In genomic region chrX:106404512-106404911, GRCh38 we compare ENCODE assay signal across 14 cellular contexts.
DNase-seq lines count a peak whose midpoint lies in the region; ATAC-seq and TF ChIP-seq lines count a peak whose summit lies in the region.
"Had no signal": no experiment of that assay in that cellular context is flagged by ENCODE, and none has a peak within 500 bp of the region (broad histone marks: within the 10 kb centered on the region; RNA-seq: fewer than 3 reads in every experiment).

No MANE protein-coding gene starts in this region.

- H3K9me3 ChIP-seq in OCI-LY3 (ENCODE audit: insufficient read depth, low read length) = no peaks in the 10 kb centered on the region
- H3K9me3 ChIP-seq in endodermal cell (ENCODE audit: control insufficient read depth, low read length) = no peaks in the 10 kb centered on the region
- no peaks in the 10 kb centered on the region for H3K9me3 ChIP-seq in naive thymus-derived CD4-positive, alpha-beta T cell (ENCODE audit: control insufficient read depth in 2 of 3, low read length in 3 of 3)
- H3K9me3 ChIP-seq: neutrophil had no signal

- CTCF ChIA-PET in naive thymus-derived CD4-positive, alpha-beta T cell (lab: Charles Lee) = no interaction called here

- H2AFZ ChIP-seq in OCI-LY3 (ENCODE audit: low read depth, low read length) = no peak overlapping the region

- no peaks in the 10 kb centered on the region for H3K36me3 ChIP-seq in OCI-LY3 (replicated peaks; ENCODE audit: low read depth, low read length)
- no peaks in the 10 kb centered on the region for H3K36me3 ChIP-seq in endodermal cell (ENCODE audit: control insufficient read depth, insufficient read depth, low read length)
- no peaks in the 10 kb centered on the region for H3K36me3 ChIP-seq in mesendoderm (ENCODE audit: control insufficient read depth, insufficient read depth, low read length)
- no peaks in the 10 kb centered on the region for H3K36me3 ChIP-seq in naive thymus-derived CD4-positive, alpha-beta T cell (ENCODE audit: control insufficient read depth in 2 of 3, insufficient read depth in 3 of 3, low read length in 3 of 3)
- H3K36me3 ChIP-seq: neutrophil had no signal

- H3K4me1 ChIP-seq in OCI-LY3 (ENCODE audit: low read length) (no peaks in the 10 kb centered on the region), endodermal cell (ENCODE audit: control insufficient read depth, insufficient read depth, low read length) (no peaks in the 10 kb centered on the region), mesendoderm (ENCODE audit: control insufficient read depth, low read depth, low read length) (no peaks in the 10 kb centered on the region)
- no peaks in the 10 kb centered on the region for H3K4me1 ChIP-seq in naive thymus-derived CD4-positive, alpha-beta T cell (ENCODE audit: control insufficient read depth in 2 of 2, insufficient read depth in 2 of 2, low read length in 2 of 2)

- H2AK5ac ChIP-seq in mesendoderm (ENCODE audit: low read length) = no peak overlapping the region

- H3K9me3 Mint-ChIP-seq in endodermal cell = peaks cover 69% of the 10 kb centered on the region
- H3K9me3 Mint-ChIP-seq in naive thymus-derived CD4-positive, alpha-beta T cell = no peaks in the 10 kb centered on the region
- H3K9me3 Mint-ChIP-seq in stimulated activated effector memory CD8-positive, alpha-beta T cell treated with anti-CD3 and anti-CD28 coated beads, Interleukin-12 subunit alpha, Interleukin-12 subunit beta, amount 100 ng/mL, for 72 hours = no peaks in the 10 kb centered on the region

- H3K4me3 ChIP-seq in OCI-LY3 (ENCODE audit: low read length) (no peak overlapping the region), endodermal cell (ENCODE audit: low read length) (no peak overlapping the region), mesendoderm (ENCODE audit: low read length) (no peak overlapping the region)
- H3K4me3 ChIP-seq in naive thymus-derived CD4-positive, alpha-beta T cell (ENCODE audit: low read length) = no peak overlapping the region

- no peak overlapping the region for H2BK15ac ChIP-seq in mesendoderm (replicated peaks; ENCODE audit: low read depth)

- H3K9ac ChIP-seq in OCI-LY3 (ENCODE audit: low read length) = no peak overlapping the region
- no peak overlapping the region for H3K9ac ChIP-seq in endodermal cell (ENCODE audit: extremely low read depth, low read length, poor library complexity, severe bottlenecking)
- H3K9ac ChIP-seq in mesendoderm (ENCODE audit: low read length) = no peak overlapping the region

- H3K27ac Mint-ChIP-seq in endodermal cell = no peak overlapping the region
- H3K27ac Mint-ChIP-seq in naive thymus-derived CD4-positive, alpha-beta T cell = no peak overlapping the region
- H3K27ac Mint-ChIP-seq in stimulated activated effector memory CD8-positive, alpha-beta T cell treated with anti-CD3 and anti-CD28 coated beads, Interleukin-12 subunit alpha, Interleukin-12 subunit beta, amount 100 ng/mL, for 72 hours = no peak overlapping the region

- H3K56ac ChIP-seq in mesendoderm (ENCODE audit: low read length) = no peak overlapping the region

- no peaks in the 10 kb centered on the region for H4K20me1 ChIP-seq in OCI-LY3 (ENCODE audit: insufficient read depth, low read length)

- no peaks in the 10 kb centered on the region for H3K79me1 ChIP-seq in mesendoderm (ENCODE audit: low read length)

- no peak overlapping the region for H4K8ac ChIP-seq in mesendoderm (ENCODE audit: low read depth, low read length)

- POLR2A ChIA-PET in naive thymus-derived CD4-positive, alpha-beta T cell (lab: Charles Lee) = no interaction called here

- no peaks in the 10 kb centered on the region for H3K36me3 Mint-ChIP-seq in endodermal cell (ENCODE audit: low read depth)
- H3K36me3 Mint-ChIP-seq in naive thymus-derived CD4-positive, alpha-beta T cell = no peaks in the 10 kb centered on the region
- no peaks in the 10 kb centered on the region for H3K36me3 Mint-ChIP-seq in stimulated activated effector memory CD8-positive, alpha-beta T cell treated with anti-CD3 and anti-CD28 coated beads, Interleukin-12 subunit alpha, Interleukin-12 subunit beta, amount 100 ng/mL, for 72 hours
- H3K36me3 Mint-ChIP-seq: CD14-positive monocyte had no signal

- H2BK120ac ChIP-seq in mesendoderm (ENCODE audit: low read depth, low read length) = no peak overlapping the region

- DNase-seq in endodermal cell (no peak), mesendoderm (peak; percentile 18)
- no peak for DNase-seq in naive thymus-derived CD4-positive, alpha-beta T cell
- DNase-seq in activated CD4-positive, alpha-beta T cell treated with anti-CD3 and anti-CD28 coated beads, Interleukin-2, amount 50 U/mL, for 1 hour = no peak
- DNase-seq in stimulated activated effector memory CD8-positive, alpha-beta T cell treated with anti-CD3 and anti-CD28 coated beads, Interleukin-12 subunit alpha, Interleukin-12 subunit beta, amount 100 ng/mL, for 72 hours (ENCODE audit: low spot score in 2 of 2) = no peak
- no peak for DNase-seq in activated CD4-positive, alpha-beta T cell treated with anti-CD3 and anti-CD28 coated beads, Interleukin-2, amount 50 U/mL, for 4 hours
- DNase-seq: activated CD4-positive, alpha-beta T cell treated with anti-CD3 and anti-CD28 coated beads for 48 hours; GDM1; NCI-H1930; T-helper 1 cell had no signal

- TF ChIP-seq CTCF in GM12873 (IDR thresholded peaks at IDR 0.05; ENCODE audit: insufficient read depth, low read depth, low read length, missing control alignments) (peak; percentile 18), OCI-LY3 (IDR thresholded peaks at IDR 0.05; ENCODE audit: low read depth, low read length) (peak; percentile 15), endodermal cell (conservative IDR thresholded peaks at IDR 0.05) (peak; percentile 53)

- H3K27me3 ChIP-seq in OCI-LY3 (ENCODE audit: low read depth, low read length) (no peaks in the 10 kb centered on the region), endodermal cell (ENCODE audit: control insufficient read depth, insufficient read depth, low read length, poor library complexity, severe bottlenecking) (no peaks in the 10 kb centered on the region), mesendoderm (ENCODE audit: insufficient read depth, low read length, poor library complexity) (no peaks in the 10 kb centered on the region)
- H3K27me3 ChIP-seq in naive thymus-derived CD4-positive, alpha-beta T cell (ENCODE audit: control insufficient read depth in 2 of 2, insufficient read depth in 2 of 2, low read length in 2 of 2) = no peaks in the 10 kb centered on the region
- H3K27me3 ChIP-seq: neutrophil had no signal

- H3K4me2 ChIP-seq in OCI-LY3 (ENCODE audit: low read length) (no peak overlapping the region), mesendoderm (ENCODE audit: low read length) (no peak overlapping the region)

- no peak overlapping the region for H3K4me3 Mint-ChIP-seq in endodermal cell
- H3K4me3 Mint-ChIP-seq in naive thymus-derived CD4-positive, alpha-beta T cell = no peak overlapping the region
- no peak overlapping the region for H3K4me3 Mint-ChIP-seq in stimulated activated effector memory CD8-positive, alpha-beta T cell treated with anti-CD3 and anti-CD28 coated beads, Interleukin-12 subunit alpha, Interleukin-12 subunit beta, amount 100 ng/mL, for 72 hours
- H3K4me3 Mint-ChIP-seq: CD14-positive monocyte had no signal

- intact Hi-C loops in naive thymus-derived CD4-positive, alpha-beta T cell (cut with micrococcal nuclease) = no loop called here

- H3K27ac ChIP-seq in OCI-LY3 (ENCODE audit: low read length) (no peak overlapping the region), endodermal cell (ENCODE audit: low read depth, low read length) (no peak overlapping the region), mesendoderm (ENCODE audit: low read depth, low read length) (no peak overlapping the region)
- H3K27ac ChIP-seq in naive thymus-derived CD4-positive, alpha-beta T cell (ENCODE audit: low read depth, low read length) = no peak overlapping the region
- H3K27ac ChIP-seq: neutrophil had no signal

- H2BK5ac ChIP-seq in mesendoderm (ENCODE audit: low read length) = no peak overlapping the region

- H3K27me3 Mint-ChIP-seq in endodermal cell (ENCODE audit: insufficient read depth) = no peaks in the 10 kb centered on the region
- peaks cover 0 to 3% (median 0%) of the 10 kb centered on the region in 5 donors for H3K27me3 Mint-ChIP-seq in naive thymus-derived CD4-positive, alpha-beta T cell

- H3K79me2 ChIP-seq in OCI-LY3 (ENCODE audit: low read length) (no peaks in the 10 kb centered on the region), mesendoderm (ENCODE audit: control insufficient read depth, insufficient read depth, low read length) (no peaks in the 10 kb centered on the region)

- ATAC-seq in naive thymus-derived CD4-positive, alpha-beta T cell = no peak
- no peak for ATAC-seq in stimulated activated effector memory CD8-positive, alpha-beta T cell treated with anti-CD3 and anti-CD28 coated beads, Interleukin-12 subunit alpha, Interleukin-12 subunit beta, amount 100 ng/mL, for 72 hours

- H3K18ac ChIP-seq in mesendoderm (ENCODE audit: low read length) = no peak overlapping the region

- no peak overlapping the region for H3K4ac ChIP-seq in mesendoderm (ENCODE audit: low read depth, low read length)

- H3K23ac ChIP-seq in mesendoderm (ENCODE audit: low read length) = no peak overlapping the region

- H3K4me1 Mint-ChIP-seq in endodermal cell = no peaks in the 10 kb centered on the region
- no peaks in the 10 kb centered on the region for H3K4me1 Mint-ChIP-seq in naive thymus-derived CD4-positive, alpha-beta T cell
- no peaks in the 10 kb centered on the region for H3K4me1 Mint-ChIP-seq in stimulated activated effector memory CD8-positive, alpha-beta T cell treated with anti-CD3 and anti-CD28 coated beads, Interleukin-12 subunit alpha, Interleukin-12 subunit beta, amount 100 ng/mL, for 72 hours
- H3K4me1 Mint-ChIP-seq: CD14-positive monocyte had no signal

- H4K5ac ChIP-seq in mesendoderm (ENCODE audit: low read length) = no peak overlapping the region

- WGBS in endodermal cell (ENCODE audit: insufficient coverage in 1 of 2, insufficient read length in 1 of 2), 2 experiments = no CpG with 5 or more reads among the region's 1 CpG
- no CpG with 5 or more reads among the region's 1 CpG for WGBS in mesendoderm (ENCODE audit: extremely low coverage, insufficient coverage, low lambda C conversion rate)
